Comparison of ENCODE assay signal across 30 cellular contexts in genomic region chr2:180876506-180876905, GRCh38.
"Had no signal": no experiment of that assay in that cellular context is flagged by ENCODE, and none has a peak within 500 bp of the region (broad histone marks: within the 10 kb centered on the region; RNA-seq: fewer than 3 reads in every experiment).

No MANE protein-coding gene starts in this region.

- H3K9me3 ChIP-seq: SJCRH30 had no signal

- H3K27me3 Mint-ChIP-seq: brain had no signal

- DNase-seq: activated CD4-positive, alpha-beta T cell treated with anti-CD3 and anti-CD28 coated beads for 36 hours; activated CD4-positive, alpha-beta T cell treated with anti-CD3 and anti-CD28 coated beads, Interleukin-2, amount 10 ng/mL, durations not matched to agents 7 days and 5 days; activated CD4-positive, alpha-beta T cell treated with anti-CD3 and anti-CD28 coated beads, Interleukin-2, amount 50 U/mL, for 48 hours; activated CD8-positive, alpha-beta T cell treated with anti-CD3 and anti-CD28 coated beads, Interleukin-2, amount 10 ng/mL, durations not matched to agents 7 days and 5 days; activated effector memory CD4-positive, alpha-beta T cell treated with Interleukin-2 at 50 U/mL for 16 hours; activated naive CD4-positive, alpha-beta T cell treated with anti-CD3 and anti-CD28 coated beads, Interleukin-2, amount 50 U/mL, for 16 hours; activated naive CD8-positive, alpha-beta T cell treated with anti-CD3 and anti-CD28 coated beads for 36 hours; activated T-cell treated with anti-CD3 and anti-CD28 coated beads, Interleukin-2, amount 50 U/mL, for 4 hours; amniotic stem cell; aorta; caudate nucleus; cerebellar nuclear complex; Kasumi-1; KG1; MM.1S; MV-4-11; NCI-H1092; NCI-H1436 treated with DMSO at 0.1 percent for 48 hours; NCI-H1694 treated with DMSO at 0.1 percent for 48 hours; NCI-H2029; NCI-H345; NCI-H524; SHP77; SJCRH30 had no signal

- H3K36me3 ChIP-seq: SJCRH30 had no signal

- FAIRE-seq: bronchial epithelial cell, TTC549 had no signal

- H3K27ac ChIP-seq: SJCRH30, SK-N-MC had no signal

- H3K27ac Mint-ChIP-seq: activated CD4-positive, alpha-beta T cell treated with anti-CD3 and anti-CD28 coated beads for 36 hours; activated CD4-positive, alpha-beta T cell treated with anti-CD3 and anti-CD28 coated beads, Interleukin-2, amount 10 ng/mL, durations not matched to agents 7 days and 5 days; activated CD8-positive, alpha-beta T cell treated with anti-CD3 and anti-CD28 coated beads, Interleukin-2, amount 10 ng/mL, durations not matched to agents 7 days and 5 days; activated naive CD8-positive, alpha-beta T cell treated with anti-CD3 and anti-CD28 coated beads for 36 hours; brain; T-helper 1 cell treated with Interleukin-12 subunit alpha and Interleukin-12 subunit beta and Interleukin-4 antibody, amounts not matched to agents 30 μg/mL and 1 μg/mL, for 36 hours; T-helper 2 cell treated with Interferon-gamma antibody and Interleukin-4, amounts not matched to agents 5 μg/mL and 100 μg/mL, for 36 hours had no signal

- H3K4me1 Mint-ChIP-seq: activated CD4-positive, alpha-beta T cell treated with anti-CD3 and anti-CD28 coated beads for 36 hours; activated CD4-positive, alpha-beta T cell treated with anti-CD3 and anti-CD28 coated beads, Interleukin-2, amount 10 ng/mL, durations not matched to agents 7 days and 5 days; activated naive CD8-positive, alpha-beta T cell treated with anti-CD3 and anti-CD28 coated beads for 36 hours; brain had no signal

- H3K9me3 Mint-ChIP-seq: activated CD4-positive, alpha-beta T cell treated with anti-CD3 and anti-CD28 coated beads, Interleukin-2, amount 10 ng/mL, durations not matched to agents 7 days and 5 days; activated naive CD8-positive, alpha-beta T cell treated with anti-CD3 and anti-CD28 coated beads for 36 hours; T-helper 1 cell treated with Interleukin-12 subunit alpha and Interleukin-12 subunit beta and Interleukin-4 antibody, amounts not matched to agents 30 μg/mL and 1 μg/mL, for 36 hours; T-helper 2 cell treated with Interferon-gamma antibody and Interleukin-4, amounts not matched to agents 5 μg/mL and 100 μg/mL, for 36 hours had no signal

- H3K4me3 Mint-ChIP-seq: activated CD4-positive, alpha-beta T cell treated with anti-CD3 and anti-CD28 coated beads for 36 hours; activated CD4-positive, alpha-beta T cell treated with anti-CD3 and anti-CD28 coated beads, Interleukin-2, amount 10 ng/mL, durations not matched to agents 7 days and 5 days; activated CD8-positive, alpha-beta T cell treated with anti-CD3 and anti-CD28 coated beads, Interleukin-2, amount 10 ng/mL, durations not matched to agents 7 days and 5 days; activated naive CD8-positive, alpha-beta T cell treated with anti-CD3 and anti-CD28 coated beads for 36 hours; activated T-cell treated with anti-CD3 and anti-CD28 coated beads, Interleukin-2, amount 50 U/mL, for 4 hours; brain; T-helper 1 cell treated with Interleukin-12 subunit alpha and Interleukin-12 subunit beta and Interleukin-4 antibody, amounts not matched to agents 30 μg/mL and 1 μg/mL, for 36 hours; T-helper 2 cell treated with Interferon-gamma antibody and Interleukin-4, amounts not matched to agents 5 μg/mL and 100 μg/mL, for 36 hours had no signal

- H3K4me3 ChIP-seq: SJCRH30, SK-N-MC had no signal

- H3K27me3 ChIP-seq: SJCRH30 had no signal

- H3K36me3 Mint-ChIP-seq: activated naive CD8-positive, alpha-beta T cell treated with anti-CD3 and anti-CD28 coated beads for 36 hours; brain had no signal
